In the genomic region with DNA sequence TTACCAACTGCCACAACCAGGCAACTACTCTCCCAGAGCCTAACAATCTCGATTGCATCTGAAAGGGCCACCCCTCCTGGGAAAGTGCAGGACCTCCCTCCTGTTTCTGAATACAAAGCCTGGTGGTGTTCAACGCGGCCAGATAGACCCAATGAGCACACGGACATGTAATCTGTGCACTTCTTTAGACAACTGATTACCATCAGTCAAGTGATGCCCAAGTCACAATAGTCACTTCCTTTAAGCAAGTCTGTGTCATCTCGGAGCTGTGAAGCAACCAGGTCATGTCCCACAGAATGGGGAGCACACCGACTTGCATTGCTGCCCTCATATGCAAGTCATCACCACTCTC, we compare ENCODE assay signal across 7 cellular contexts. TPM values are rescaled to one million over a fixed set of nuclear protein-coding genes. Genes with fewer than 3 reads are reported as not detected.
DNase-seq lines count a peak whose midpoint lies in the region; ATAC-seq, FAIRE-seq and TF ChIP-seq lines count a peak whose summit lies in the region.

No MANE protein-coding gene starts in this region.

- peak overlapping the region; percentile 69 to 92 for H3K4me3 ChIP-seq in kidney (ENCODE audit: low read length in 2 of 2)

- H3K4me3 Mint-ChIP-seq in stimulated activated effector memory CD8-positive, alpha-beta T cell treated with anti-CD3 and anti-CD28 coated beads, Interleukin-12 subunit alpha, Interleukin-12 subunit beta, amount 100 ng/mL, for 72 hours = peak overlapping the region; percentile 92

- DNase-seq in ELF-1 (ENCODE audit: low read depth, low spot score) = peak; percentile 70
- DNase-seq in RCC 7860 (ENCODE audit: low spot score) = peak; percentile 35
- peak; percentile 62 for DNase-seq in central memory CD4-positive, alpha-beta T cell
- DNase-seq in kidney = no peak
- DNase-seq in stimulated activated effector memory CD8-positive, alpha-beta T cell treated with anti-CD3 and anti-CD28 coated beads, Interleukin-12 subunit alpha, Interleukin-12 subunit beta, amount 100 ng/mL, for 72 hours (ENCODE audit: low spot score in 2 of 2) = peak in 1 of 2 donors; percentile 51

- ATAC-seq in GM19397 (IDR thresholded peaks at IDR 0.05; ENCODE audit: unreplicated experiment) = peak; percentile 22
- ATAC-seq in HG03442 (IDR thresholded peaks at IDR 0.05; ENCODE audit: unreplicated experiment) = peak; percentile 40
- peak; percentile 86 for ATAC-seq in stimulated activated effector memory CD8-positive, alpha-beta T cell treated with anti-CD3 and anti-CD28 coated beads, Interleukin-12 subunit alpha, Interleukin-12 subunit beta, amount 100 ng/mL, for 72 hours

- intact Hi-C loops in kidney (cut with DNase I) = no loop called here

- peak overlapping the region; percentile 93 to 95 for H3K27ac ChIP-seq in kidney (ENCODE audit: low read depth in 2 of 2, low read length in 2 of 2)

- H3K9me3 Mint-ChIP-seq in stimulated activated effector memory CD8-positive, alpha-beta T cell treated with anti-CD3 and anti-CD28 coated beads, Interleukin-12 subunit alpha, Interleukin-12 subunit beta, amount 100 ng/mL, for 72 hours = no peaks in the 10 kb centered on the region

- FAIRE-seq in RCC 7860 (lab: Jason Lieb, UNC) (no peak), kidney (lab: Jason Lieb, UNC) (no peak)

- peak overlapping the region; percentile 100 for H3K27ac Mint-ChIP-seq in stimulated activated effector memory CD8-positive, alpha-beta T cell treated with anti-CD3 and anti-CD28 coated beads, Interleukin-12 subunit alpha, Interleukin-12 subunit beta, amount 100 ng/mL, for 72 hours

- H3K36me3 ChIP-seq in kidney (ENCODE audit: control insufficient read depth in 1 of 2, insufficient read depth in 2 of 2, low read length in 2 of 2) = no peaks in the 10 kb centered on the region

- H3K9me3 ChIP-seq in kidney (ENCODE audit: control insufficient read depth in 1 of 2, low read length in 2 of 2) = no peaks in the 10 kb centered on the region

- TF ChIP-seq CTCF in kidney (IDR thresholded peaks at IDR 0.05; ENCODE audit: borderline replicate concordance, extremely low read depth, insufficient read depth) = no peak

- H3K4me1 Mint-ChIP-seq in stimulated activated effector memory CD8-positive, alpha-beta T cell treated with anti-CD3 and anti-CD28 coated beads, Interleukin-12 subunit alpha, Interleukin-12 subunit beta, amount 100 ng/mL, for 72 hours = peaks cover 20% of the 10 kb centered on the region

- peaks cover 3 to 7% of the 10 kb centered on the region in 2 donors for H3K4me1 ChIP-seq in kidney (ENCODE audit: control insufficient read depth in 1 of 2, insufficient read depth in 1 of 2, low read depth in 1 of 2, low read length in 2 of 2)

- H3K36me3 Mint-ChIP-seq in stimulated activated effector memory CD8-positive, alpha-beta T cell treated with anti-CD3 and anti-CD28 coated beads, Interleukin-12 subunit alpha, Interleukin-12 subunit beta, amount 100 ng/mL, for 72 hours = peaks cover 18% of the 10 kb centered on the region

- H3K9ac ChIP-seq in kidney (ENCODE audit: low read length in 2 of 2) = peak overlapping the region; percentile 64 to 80

RNA-seq across cellular contexts. Expression of a gene that starts 0.7 kb away (rescaled TPM):
- 16.1 TPM for total RNA-seq in kidney
- 5.6 TPM for polyA plus RNA-seq in kidney (ENCODE audit: insufficient read depth, low read depth, low replicate concordance)

RNA-seq across cellular contexts. Expression of a gene that starts 42.9 kb away (rescaled TPM):
- 22.5 TPM for total RNA-seq in kidney
- 5.9 TPM for polyA plus RNA-seq in kidney (ENCODE audit: insufficient read depth, low read depth, low replicate concordance)

RNA-seq across cellular contexts. Expression of a gene that starts 48.5 kb away (rescaled TPM):
- not detected for total RNA-seq in kidney
- polyA plus RNA-seq in kidney (ENCODE audit: insufficient read depth, low read depth, low replicate concordance) = not detected

Comparison
In these comparisons a context has a peak if more than half of its experiments do, and no peak if none do; other contexts are left out.
1. ATAC-seq: peak in every context shown above with its lines; median percentile 86 in stimulated activated effector memory CD8-positive, alpha-beta T cell treated with anti-CD3 and anti-CD28 coated beads, Interleukin-12 subunit alpha, Interleukin-12 subunit beta, amount 100 ng/mL, for 72 hours; 40 in HG03442; 22 in GM19397.